ENCODE assay signal across 1 cellular context in the genomic region with DNA sequence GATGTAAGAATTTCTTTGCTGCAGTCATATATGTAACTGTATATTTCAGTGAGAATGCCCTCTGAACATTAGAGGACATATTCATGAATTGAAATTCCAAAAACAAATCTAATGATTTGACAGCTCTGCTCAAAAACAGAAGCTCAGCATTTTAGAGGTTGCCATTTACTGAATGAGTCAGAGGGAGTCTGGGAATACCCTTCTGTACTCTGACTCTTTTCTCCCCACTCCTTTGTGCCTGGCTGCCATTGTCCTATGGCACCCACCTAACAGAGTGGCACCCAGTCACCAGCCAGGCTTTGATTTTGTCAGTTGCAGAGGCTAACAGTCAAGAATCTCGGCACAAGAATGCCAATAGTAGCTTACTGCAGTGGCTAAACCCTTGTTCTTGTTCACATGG.
TF ChIP-seq lines count a peak whose summit lies in the region.

No MANE protein-coding gene starts in this region.

TF ChIP-seq in IMR-90, 13 proteins besides CTCF, POLR2A, EP300 and RAD21 (continued from another document):
- TF ChIP-seq MAFK (IDR thresholded peaks at IDR 0.05; ENCODE audit: low read depth, low read length) (no peak), BHLHE40 (IDR thresholded peaks at IDR 0.05; ENCODE audit: low read depth, low read length) (no peak)
